Comparison of ENCODE assay signal across 2 cellular contexts in the genomic region with DNA sequence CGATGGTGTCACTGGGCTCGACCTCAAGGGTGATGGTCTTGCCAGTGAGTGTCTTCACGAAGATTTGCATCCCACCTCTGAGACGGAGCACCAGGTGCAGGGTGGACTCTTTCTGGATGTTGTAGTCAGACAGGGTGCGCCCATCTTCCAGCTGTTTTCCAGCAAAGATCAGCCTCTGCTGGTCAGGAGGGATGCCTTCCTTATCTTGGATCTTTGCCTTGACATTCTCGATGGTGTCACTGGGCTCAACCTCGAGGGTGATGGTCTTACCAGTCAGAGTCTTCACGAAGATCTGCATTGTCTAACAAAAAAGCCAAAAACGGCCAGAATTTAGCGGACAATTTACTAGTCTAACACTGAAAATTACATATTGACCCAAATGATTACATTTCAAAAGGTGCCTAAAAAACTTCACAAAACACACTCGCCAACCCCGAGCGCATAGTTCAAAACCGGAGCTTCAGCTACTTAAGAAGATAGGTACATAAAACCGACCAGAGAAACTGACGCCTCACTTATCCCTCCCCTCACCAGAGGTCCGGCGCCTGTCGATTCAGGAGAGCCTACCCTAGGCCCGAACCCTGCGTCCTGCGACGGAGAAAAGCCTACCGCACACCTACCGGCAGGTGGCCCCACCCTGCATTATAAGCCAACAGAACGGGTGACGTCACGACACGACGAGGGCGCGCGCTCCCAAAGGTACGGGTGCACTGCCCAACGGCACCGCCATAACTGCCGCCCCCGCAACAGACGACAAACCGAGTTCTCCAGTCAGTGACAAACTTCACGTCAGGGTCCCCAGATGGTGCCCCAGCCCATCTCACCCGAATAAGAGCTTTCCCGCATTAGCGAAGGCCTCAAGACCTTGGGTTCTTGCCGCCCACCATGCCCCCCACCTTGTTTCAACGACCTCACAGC.
A peak's percentile ranks its signal among the peaks of the same experiment; 100 is the strongest.
TF ChIP-seq lines count a peak whose summit lies in the region.

No MANE protein-coding gene starts in this region.

TF ChIP-seq in SK-N-SH, 30 proteins besides CTCF, POLR2A, EP300 and RAD21:
- TF ChIP-seq GATA2 (CRISPR knock-in tag; IDR thresholded peaks at IDR 0.05) (0 out of 2 replicates have a peak, but pooled peaks have one; percentile 13), EZH2phosphoT487 (IDR thresholded peaks at IDR 0.05; ENCODE audit: borderline replicate concordance, low read depth) (no peak), MEF2A (IDR thresholded peaks at IDR 0.05; ENCODE audit: borderline replicate concordance, low read depth) (no peak), SMC3 (IDR thresholded peaks at IDR 0.05; ENCODE audit: low read depth, low read length) (peak; percentile 10; the same call in 1 of the 2 replicates), SIN3A (IDR thresholded peaks at IDR 0.05; ENCODE audit: borderline replicate concordance, low read depth, low read length) (0 out of 2 replicates have a peak, but pooled peaks have one; percentile 58)
- TF ChIP-seq, protein P1, sequence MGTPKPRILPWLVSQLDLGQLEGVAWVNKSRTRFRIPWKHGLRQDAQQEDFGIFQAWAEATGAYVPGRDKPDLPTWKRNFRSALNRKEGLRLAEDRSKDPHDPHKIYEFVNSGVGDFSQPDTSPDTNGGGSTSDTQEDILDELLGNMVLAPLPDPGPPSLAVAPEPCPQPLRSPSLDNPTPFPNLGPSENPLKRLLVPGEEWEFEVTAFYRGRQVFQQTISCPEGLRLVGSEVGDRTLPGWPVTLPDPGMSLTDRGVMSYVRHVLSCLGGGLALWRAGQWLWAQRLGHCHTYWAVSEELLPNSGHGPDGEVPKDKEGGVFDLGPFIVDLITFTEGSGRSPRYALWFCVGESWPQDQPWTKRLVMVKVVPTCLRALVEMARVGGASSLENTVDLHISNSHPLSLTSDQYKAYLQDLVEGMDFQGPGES (IDR thresholded peaks at IDR 0.05; ENCODE audit: low read depth, low read length), result no peak

TF ChIP-seq in GM12878, 131 proteins besides CTCF, POLR2A, EP300 and RAD21 (continues in another document):
- peak; percentile 63 for TF ChIP-seq NBN (IDR thresholded peaks at IDR 0.05)
- 0 out of 2 replicates have a peak, but pooled peaks have one; percentile 31 for TF ChIP-seq TARDBP (IDR thresholded peaks at IDR 0.05; ENCODE audit: borderline replicate concordance)
- peak; percentile 96 for TF ChIP-seq ATF7 (IDR thresholded peaks at IDR 0.05; ENCODE audit: low read depth)
- no peak for TF ChIP-seq NFYA (IDR thresholded peaks at IDR 0.05; ENCODE audit: borderline replicate concordance, low read depth, low read length)
- TF ChIP-seq, protein P2, sequence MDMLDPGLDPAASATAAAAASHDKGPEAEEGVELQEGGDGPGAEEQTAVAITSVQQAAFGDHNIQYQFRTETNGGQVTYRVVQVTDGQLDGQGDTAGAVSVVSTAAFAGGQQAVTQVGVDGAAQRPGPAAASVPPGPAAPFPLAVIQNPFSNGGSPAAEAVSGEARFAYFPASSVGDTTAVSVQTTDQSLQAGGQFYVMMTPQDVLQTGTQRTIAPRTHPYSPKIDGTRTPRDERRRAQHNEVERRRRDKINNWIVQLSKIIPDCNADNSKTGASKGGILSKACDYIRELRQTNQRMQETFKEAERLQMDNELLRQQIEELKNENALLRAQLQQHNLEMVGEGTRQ (IDR thresholded peaks at IDR 0.05; ENCODE audit: borderline replicate concordance, low read depth, low read length), result no peak
- TF ChIP-seq BMI1 (IDR thresholded peaks at IDR 0.05; ENCODE audit: borderline replicate concordance), result peak; percentile 43; the same call in 1 of the 2 replicates
- TF ChIP-seq, protein P3, sequence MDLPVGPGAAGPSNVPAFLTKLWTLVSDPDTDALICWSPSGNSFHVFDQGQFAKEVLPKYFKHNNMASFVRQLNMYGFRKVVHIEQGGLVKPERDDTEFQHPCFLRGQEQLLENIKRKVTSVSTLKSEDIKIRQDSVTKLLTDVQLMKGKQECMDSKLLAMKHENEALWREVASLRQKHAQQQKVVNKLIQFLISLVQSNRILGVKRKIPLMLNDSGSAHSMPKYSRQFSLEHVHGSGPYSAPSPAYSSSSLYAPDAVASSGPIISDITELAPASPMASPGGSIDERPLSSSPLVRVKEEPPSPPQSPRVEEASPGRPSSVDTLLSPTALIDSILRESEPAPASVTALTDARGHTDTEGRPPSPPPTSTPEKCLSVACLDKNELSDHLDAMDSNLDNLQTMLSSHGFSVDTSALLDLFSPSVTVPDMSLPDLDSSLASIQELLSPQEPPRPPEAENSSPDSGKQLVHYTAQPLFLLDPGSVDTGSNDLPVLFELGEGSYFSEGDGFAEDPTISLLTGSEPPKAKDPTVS (IDR thresholded peaks at IDR 0.05; ENCODE audit: low read depth, low read length), result no peak
- TF ChIP-seq MEF2A (IDR thresholded peaks at IDR 0.05; ENCODE audit: insufficient read depth, low read depth, low read length), result 0 out of 2 replicates have a peak, but pooled peaks have one; percentile 10
- TF ChIP-seq, protein P4, sequence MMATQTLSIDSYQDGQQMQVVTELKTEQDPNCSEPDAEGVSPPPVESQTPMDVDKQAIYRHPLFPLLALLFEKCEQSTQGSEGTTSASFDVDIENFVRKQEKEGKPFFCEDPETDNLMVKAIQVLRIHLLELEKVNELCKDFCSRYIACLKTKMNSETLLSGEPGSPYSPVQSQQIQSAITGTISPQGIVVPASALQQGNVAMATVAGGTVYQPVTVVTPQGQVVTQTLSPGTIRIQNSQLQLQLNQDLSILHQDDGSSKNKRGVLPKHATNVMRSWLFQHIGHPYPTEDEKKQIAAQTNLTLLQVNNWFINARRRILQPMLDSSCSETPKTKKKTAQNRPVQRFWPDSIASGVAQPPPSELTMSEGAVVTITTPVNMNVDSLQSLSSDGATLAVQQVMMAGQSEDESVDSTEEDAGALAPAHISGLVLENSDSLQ (IDR thresholded peaks at IDR 0.05), result no peak
- TF ChIP-seq HDGF (IDR thresholded peaks at IDR 0.05), result no peak; the same call in none of the 2 replicates
- TF ChIP-seq, protein P5, sequence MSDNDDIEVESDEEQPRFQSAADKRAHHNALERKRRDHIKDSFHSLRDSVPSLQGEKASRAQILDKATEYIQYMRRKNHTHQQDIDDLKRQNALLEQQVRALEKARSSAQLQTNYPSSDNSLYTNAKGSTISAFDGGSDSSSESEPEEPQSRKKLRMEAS (IDR thresholded peaks at IDR 0.05; ENCODE audit: low read depth, low read length), result 0 out of 2 replicates have a peak, but pooled peaks have one; percentile 15
- TF ChIP-seq, protein P6, sequence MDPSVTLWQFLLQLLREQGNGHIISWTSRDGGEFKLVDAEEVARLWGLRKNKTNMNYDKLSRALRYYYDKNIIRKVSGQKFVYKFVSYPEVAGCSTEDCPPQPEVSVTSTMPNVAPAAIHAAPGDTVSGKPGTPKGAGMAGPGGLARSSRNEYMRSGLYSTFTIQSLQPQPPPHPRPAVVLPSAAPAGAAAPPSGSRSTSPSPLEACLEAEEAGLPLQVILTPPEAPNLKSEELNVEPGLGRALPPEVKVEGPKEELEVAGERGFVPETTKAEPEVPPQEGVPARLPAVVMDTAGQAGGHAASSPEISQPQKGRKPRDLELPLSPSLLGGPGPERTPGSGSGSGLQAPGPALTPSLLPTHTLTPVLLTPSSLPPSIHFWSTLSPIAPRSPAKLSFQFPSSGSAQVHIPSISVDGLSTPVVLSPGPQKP (IDR thresholded peaks at IDR 0.05; ENCODE audit: low read depth, low read length), result no peak
- peak; percentile 28; the same call in 1 of the 2 replicates for TF ChIP-seq JUND (IDR thresholded peaks at IDR 0.05; ENCODE audit: low read depth, low read length)
- TF ChIP-seq, protein P7, sequence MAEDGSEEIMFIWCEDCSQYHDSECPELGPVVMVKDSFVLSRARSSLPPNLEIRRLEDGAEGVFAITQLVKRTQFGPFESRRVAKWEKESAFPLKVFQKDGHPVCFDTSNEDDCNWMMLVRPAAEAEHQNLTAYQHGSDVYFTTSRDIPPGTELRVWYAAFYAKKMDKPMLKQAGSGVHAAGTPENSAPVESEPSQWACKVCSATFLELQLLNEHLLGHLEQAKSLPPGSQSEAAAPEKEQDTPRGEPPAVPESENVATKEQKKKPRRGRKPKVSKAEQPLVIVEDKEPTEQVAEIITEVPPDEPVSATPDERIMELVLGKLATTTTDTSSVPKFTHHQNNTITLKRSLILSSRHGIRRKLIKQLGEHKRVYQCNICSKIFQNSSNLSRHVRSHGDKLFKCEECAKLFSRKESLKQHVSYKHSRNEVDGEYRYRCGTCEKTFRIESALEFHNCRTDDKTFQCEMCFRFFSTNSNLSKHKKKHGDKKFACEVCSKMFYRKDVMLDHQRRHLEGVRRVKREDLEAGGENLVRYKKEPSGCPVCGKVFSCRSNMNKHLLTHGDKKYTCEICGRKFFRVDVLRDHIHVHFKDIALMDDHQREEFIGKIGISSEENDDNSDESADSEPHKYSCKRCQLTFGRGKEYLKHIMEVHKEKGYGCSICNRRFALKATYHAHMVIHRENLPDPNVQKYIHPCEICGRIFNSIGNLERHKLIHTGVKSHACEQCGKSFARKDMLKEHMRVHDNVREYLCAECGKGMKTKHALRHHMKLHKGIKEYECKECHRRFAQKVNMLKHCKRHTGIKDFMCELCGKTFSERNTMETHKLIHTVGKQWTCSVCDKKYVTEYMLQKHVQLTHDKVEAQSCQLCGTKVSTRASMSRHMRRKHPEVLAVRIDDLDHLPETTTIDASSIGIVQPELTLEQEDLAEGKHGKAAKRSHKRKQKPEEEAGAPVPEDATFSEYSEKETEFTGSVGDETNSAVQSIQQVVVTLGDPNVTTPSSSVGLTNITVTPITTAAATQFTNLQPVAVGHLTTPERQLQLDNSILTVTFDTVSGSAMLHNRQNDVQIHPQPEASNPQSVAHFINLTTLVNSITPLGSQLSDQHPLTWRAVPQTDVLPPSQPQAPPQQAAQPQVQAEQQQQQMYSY (CRISPR knock-in tag; IDR thresholded peaks at IDR 0.05), result peak; percentile 53; the same call in 1 of the 2 replicates
- TF ChIP-seq SMARCA5 (IDR thresholded peaks at IDR 0.05), result peak; percentile 51; the same call in 1 of the 2 replicates
- TF ChIP-seq ASH2L (IDR thresholded peaks at IDR 0.05; ENCODE audit: borderline replicate concordance, low read depth), result no peak
- no peak for TF ChIP-seq KAT2A (conservative IDR thresholded peaks at IDR 0.05; ENCODE audit: control insufficient read depth, low read depth, low read length)
- TF ChIP-seq CREM (IDR thresholded peaks at IDR 0.05; ENCODE audit: low read depth), result peak; percentile 97
- TF ChIP-seq SRF (IDR thresholded peaks at IDR 0.05; ENCODE audit: low read depth in 2 of 2, low read length in 2 of 2), result no peak
- peak in 1 of 2 experiments; percentile 24; a peak in 2 of 4 replicates for TF ChIP-seq BHLHE40 (IDR thresholded peaks at IDR 0.05; ENCODE audit: borderline replicate concordance in 1 of 2, low read depth in 2 of 2, low read length in 1 of 2)
- TF ChIP-seq, protein P8, sequence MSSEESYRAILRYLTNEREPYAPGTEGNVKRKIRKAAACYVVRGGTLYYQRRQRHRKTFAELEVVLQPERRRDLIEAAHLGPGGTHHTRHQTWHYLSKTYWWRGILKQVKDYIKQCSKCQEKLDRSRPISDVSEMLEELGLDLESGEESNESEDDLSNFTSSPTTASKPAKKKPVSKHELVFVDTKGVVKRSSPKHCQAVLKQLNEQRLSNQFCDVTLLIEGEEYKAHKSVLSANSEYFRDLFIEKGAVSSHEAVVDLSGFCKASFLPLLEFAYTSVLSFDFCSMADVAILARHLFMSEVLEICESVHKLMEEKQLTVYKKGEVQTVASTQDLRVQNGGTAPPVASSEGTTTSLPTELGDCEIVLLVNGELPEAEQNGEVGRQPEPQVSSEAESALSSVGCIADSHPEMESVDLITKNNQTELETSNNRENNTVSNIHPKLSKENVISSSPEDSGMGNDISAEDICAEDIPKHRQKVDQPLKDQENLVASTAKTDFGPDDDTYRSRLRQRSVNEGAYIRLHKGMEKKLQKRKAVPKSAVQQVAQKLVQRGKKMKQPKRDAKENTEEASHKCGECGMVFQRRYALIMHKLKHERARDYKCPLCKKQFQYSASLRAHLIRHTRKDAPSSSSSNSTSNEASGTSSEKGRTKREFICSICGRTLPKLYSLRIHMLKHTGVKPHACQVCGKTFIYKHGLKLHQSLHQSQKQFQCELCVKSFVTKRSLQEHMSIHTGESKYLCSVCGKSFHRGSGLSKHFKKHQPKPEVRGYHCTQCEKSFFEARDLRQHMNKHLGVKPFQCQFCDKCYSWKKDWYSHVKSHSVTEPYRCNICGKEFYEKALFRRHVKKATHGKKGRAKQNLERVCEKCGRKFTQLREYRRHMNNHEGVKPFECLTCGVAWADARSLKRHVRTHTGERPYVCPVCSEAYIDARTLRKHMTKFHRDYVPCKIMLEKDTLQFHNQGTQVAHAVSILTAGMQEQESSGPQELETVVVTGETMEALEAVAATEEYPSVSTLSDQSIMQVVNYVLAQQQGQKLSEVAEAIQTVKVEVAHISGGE (CRISPR knock-in tag; IDR thresholded peaks at IDR 0.05), result no peak
- TF ChIP-seq FOS (IDR thresholded peaks at IDR 0.05; ENCODE audit: borderline replicate concordance, extremely low read depth, insufficient read length), result no peak
- TF ChIP-seq EGR1 (IDR thresholded peaks at IDR 0.05; ENCODE audit: borderline replicate concordance in 1 of 2, low read depth in 2 of 2, low read length in 2 of 2), result peak; percentile 23 to 93
- no peak for TF ChIP-seq CBFB (IDR thresholded peaks at IDR 0.05; ENCODE audit: low read depth)
- no peak for TF ChIP-seq NFIC (IDR thresholded peaks at IDR 0.05; ENCODE audit: low read depth, low read length)
- no peak for TF ChIP-seq POU2F2 (IDR thresholded peaks at IDR 0.05; ENCODE audit: borderline replicate concordance, low read depth, low read length)
- TF ChIP-seq, protein P9, sequence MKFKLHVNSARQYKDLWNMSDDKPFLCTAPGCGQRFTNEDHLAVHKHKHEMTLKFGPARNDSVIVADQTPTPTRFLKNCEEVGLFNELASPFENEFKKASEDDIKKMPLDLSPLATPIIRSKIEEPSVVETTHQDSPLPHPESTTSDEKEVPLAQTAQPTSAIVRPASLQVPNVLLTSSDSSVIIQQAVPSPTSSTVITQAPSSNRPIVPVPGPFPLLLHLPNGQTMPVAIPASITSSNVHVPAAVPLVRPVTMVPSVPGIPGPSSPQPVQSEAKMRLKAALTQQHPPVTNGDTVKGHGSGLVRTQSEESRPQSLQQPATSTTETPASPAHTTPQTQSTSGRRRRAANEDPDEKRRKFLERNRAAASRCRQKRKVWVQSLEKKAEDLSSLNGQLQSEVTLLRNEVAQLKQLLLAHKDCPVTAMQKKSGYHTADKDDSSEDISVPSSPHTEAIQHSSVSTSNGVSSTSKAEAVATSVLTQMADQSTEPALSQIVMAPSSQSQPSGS (IDR thresholded peaks at IDR 0.05; ENCODE audit: low read length), result no peak
- TF ChIP-seq SPI1 (IDR thresholded peaks at IDR 0.05; ENCODE audit: borderline replicate concordance, insufficient read depth, low read depth, low read length), result no peak
- TF ChIP-seq, protein P10, sequence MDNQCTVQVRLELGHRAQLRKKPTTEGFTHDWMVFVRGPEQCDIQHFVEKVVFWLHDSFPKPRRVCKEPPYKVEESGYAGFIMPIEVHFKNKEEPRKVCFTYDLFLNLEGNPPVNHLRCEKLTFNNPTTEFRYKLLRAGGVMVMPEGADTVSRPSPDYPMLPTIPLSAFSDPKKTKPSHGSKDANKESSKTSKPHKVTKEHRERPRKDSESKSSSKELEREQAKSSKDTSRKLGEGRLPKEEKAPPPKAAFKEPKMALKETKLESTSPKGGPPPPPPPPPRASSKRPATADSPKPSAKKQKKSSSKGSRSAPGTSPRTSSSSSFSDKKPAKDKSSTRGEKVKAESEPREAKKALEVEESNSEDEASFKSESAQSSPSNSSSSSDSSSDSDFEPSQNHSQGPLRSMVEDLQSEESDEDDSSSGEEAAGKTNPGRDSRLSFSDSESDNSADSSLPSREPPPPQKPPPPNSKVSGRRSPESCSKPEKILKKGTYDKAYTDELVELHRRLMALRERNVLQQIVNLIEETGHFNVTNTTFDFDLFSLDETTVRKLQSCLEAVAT (IDR thresholded peaks at IDR 0.05), result no peak
